1 cellular context compared by ENCODE assay signal in genomic region chr1:2235300-2235998, GRCh38.
TF ChIP-seq lines count a peak whose summit lies in the region.

No MANE protein-coding gene starts in this region.

TF ChIP-seq in WTC11, 78 proteins besides CTCF, POLR2A, EP300 and RAD21 (continued from another document):
- TF ChIP-seq PRDM15 (CRISPR knock-in tag; IDR thresholded peaks at IDR 0.05) (no peak), AR (CRISPR knock-in tag; IDR thresholded peaks at IDR 0.05) (no peak), ZBTB43 (CRISPR knock-in tag; IDR thresholded peaks at IDR 0.05) (no peak), EMX1 (CRISPR knock-in tag; IDR thresholded peaks at IDR 0.05) (no peak)
